12 cellular contexts compared by ENCODE assay signal in the genomic region with DNA sequence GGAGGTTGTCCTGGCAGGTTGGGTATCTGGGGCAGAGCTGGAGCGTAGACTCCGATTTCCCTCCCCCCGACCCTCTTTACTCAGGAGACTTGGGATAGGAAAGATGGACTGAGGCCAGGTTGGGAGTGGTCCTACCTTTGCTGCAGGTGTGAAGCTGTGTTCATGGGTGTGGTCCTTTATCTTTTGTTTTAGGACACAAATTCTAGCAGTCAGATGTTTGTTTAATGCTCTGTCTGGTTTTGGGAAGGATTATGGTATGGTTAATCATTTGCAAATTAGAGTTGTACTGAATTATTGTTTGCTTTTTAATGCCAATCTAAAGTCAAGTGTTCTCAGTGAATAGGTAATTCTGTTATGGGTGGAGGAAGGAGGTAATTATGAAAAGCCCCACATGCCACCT. TPM values are rescaled to one million over a fixed set of nuclear protein-coding genes. Genes with fewer than 3 reads are reported as not detected.
DNase-seq lines count a peak whose midpoint lies in the region; ATAC-seq and TF ChIP-seq lines count a peak whose summit lies in the region.
"Had no signal": no experiment of that assay in that cellular context is flagged by ENCODE, and none has a peak within 500 bp of the region (broad histone marks: within the 10 kb centered on the region; RNA-seq: fewer than 3 reads in every experiment).

No MANE protein-coding gene starts in this region.

- 81% methylated on average over 3 of the region's 3 CpGs for WGBS in right cardiac atrium
- 66 to 78% methylated on average over 3 of the region's 3 CpGs for WGBS in heart right ventricle, 2 donors
- WGBS in adrenal gland, 4 donors, result 83 to 88% (median 87%) methylated on average over 3 of the region's 3 CpGs

- TF ChIP-seq POLR2A in adrenal gland (IDR thresholded peaks at IDR 0.05), result no peak

- H3K27me3 ChIP-seq in right cardiac atrium (ENCODE audit: control insufficient read depth, insufficient read depth) (no peaks in the 10 kb centered on the region), heart right ventricle (no peaks in the 10 kb centered on the region), foreskin keratinocyte (no peaks in the 10 kb centered on the region), upper lobe of right lung (no peaks in the 10 kb centered on the region), adrenal gland (no peaks in the 10 kb centered on the region)

- H3K4me1 ChIP-seq in right cardiac atrium (ENCODE audit: control insufficient read depth, insufficient read depth, low read length), result peaks cover 17% of the 10 kb centered on the region
- H3K4me1 ChIP-seq in heart right ventricle, result peaks cover 7 to 89% (median 75%) of the 10 kb centered on the region in 9 donors
- peaks cover 30% of the 10 kb centered on the region for H3K4me1 ChIP-seq in foreskin keratinocyte
- peaks cover 72% of the 10 kb centered on the region for H3K4me1 ChIP-seq in upper lobe of right lung
- peaks cover 33 to 65% of the 10 kb centered on the region in 2 donors for H3K4me1 ChIP-seq in adrenal gland (replicated peaks in 1 of 2)

- H3K27ac ChIP-seq in right cardiac atrium (ENCODE audit: low read length) (peak overlapping the region; percentile 48), heart right ventricle (peak overlapping the region in 2 of 10 donors; percentile 3 to 83), RWPE1 (peak overlapping the region; percentile 58), foreskin keratinocyte (peak overlapping the region; percentile 16), upper lobe of right lung (no peak overlapping the region), adrenal gland (peak overlapping the region in 2 of 5 donors; percentile 7 to 63)

- POLR2A ChIA-PET in RWPE1 (lab: Yijun Ruan, JAX; ENCODE audit: low non-redundant PET), result no interaction called here

- ATAC-seq in right cardiac atrium (no peak), heart right ventricle (no peak), foreskin keratinocyte (no peak), upper lobe of right lung (peak; percentile 8)
- ATAC-seq: left cardiac atrium had no signal

- DNase-seq in right cardiac atrium, result no peak
- no peak for DNase-seq in heart right ventricle
- no peak for DNase-seq in RWPE1 (ENCODE audit: low spot score)
- no peak for DNase-seq in foreskin keratinocyte
- no peak for DNase-seq in upper lobe of right lung
- DNase-seq in adrenal gland, result no peak
- no peak for DNase-seq in NCI-H2196 treated with DMSO at 0.1 percent for 48 hours (lab: John Stamatoyannopoulos, UW; ENCODE audit: unreplicated experiment)
- DNase-seq in 8988T, result no peak
- DNase-seq: activated effector memory CD4-positive, alpha-beta T cell treated with anti-CD3 and anti-CD28 coated beads, Interleukin-2, amount 50 U/mL, for 16 hours; H7; left cardiac atrium; NCI-H2171 treated with DMSO at 0.1 percent for 48 hours had no signal

- H3K36me3 ChIP-seq in heart right ventricle (peaks cover 0 to 17% (median 7%) of the 10 kb centered on the region in 9 donors), upper lobe of right lung (peaks cover 9% of the 10 kb centered on the region), adrenal gland (replicated peaks in 1 of 2) (no peaks in the 10 kb centered on the region)

- CTCF ChIA-PET in RWPE1 (lab: Yijun Ruan, JAX), result no interaction called here

- TF ChIP-seq CTCF in heart right ventricle (IDR thresholded peaks at IDR 0.05), result no peak
- TF ChIP-seq CTCF in RWPE1 (conservative IDR thresholded peaks at IDR 0.05; ENCODE audit: low read depth), result no peak
- no peak for TF ChIP-seq CTCF in foreskin keratinocyte (conservative IDR thresholded peaks at IDR 0.05)
- TF ChIP-seq CTCF in upper lobe of right lung (IDR thresholded peaks at IDR 0.05), result no peak
- no peak for TF ChIP-seq CTCF in adrenal gland (IDR thresholded peaks at IDR 0.05)

- H3K9me3 ChIP-seq in right cardiac atrium (ENCODE audit: control insufficient read depth, low read length) (no peaks in the 10 kb centered on the region), heart right ventricle (no peaks in the 10 kb centered on the region), upper lobe of right lung (no peaks in the 10 kb centered on the region), adrenal gland (replicated peaks in 1 of 3) (no peaks in the 10 kb centered on the region)

- H3K4me3 ChIP-seq in right cardiac atrium (ENCODE audit: low read length), result no peak overlapping the region
- no peak overlapping the region for H3K4me3 ChIP-seq in heart right ventricle
- no peak overlapping the region for H3K4me3 ChIP-seq in upper lobe of right lung
- H3K4me3 ChIP-seq in adrenal gland, result no peak overlapping the region

- intact Hi-C loops in right cardiac atrium (cut with DNase I), result no loop called here
- intact Hi-C loops in heart right ventricle (cut with DNase I), result no loop called here
- intact Hi-C loops in upper lobe of right lung (cut with DNase I), result no loop called here
- intact Hi-C loops in adrenal gland (cut with DNase I), result no loop called here

RNA-seq across cellular contexts. Expression of a gene that starts 14.1 kb away (rescaled TPM):
- total RNA-seq in right cardiac atrium, result 10 to 100 TPM; 38.2 to 45.6 (median 41.2) TPM
- polyA plus RNA-seq in right cardiac atrium, result 39.8 TPM
- total RNA-seq in heart right ventricle, result 10 to 100 TPM; 28.8 to 39.9 (median 33.2) TPM
- 10 to 100 TPM; 21.1 to 26.5 TPM for polyA plus RNA-seq in heart right ventricle
- total RNA-seq in foreskin keratinocyte, result 21.4 and 22.7 TPM in 2 replicates
- 17.2 and 18.8 TPM in 2 replicates for polyA plus RNA-seq in foreskin keratinocyte
- 46.0 TPM for total RNA-seq in upper lobe of right lung
- 10 to 100 TPM; 40.6 to 56.1 (median 47.2) TPM for total RNA-seq in adrenal gland
- polyA plus RNA-seq in adrenal gland, result 10 to 100 TPM; 26.2 to 62.6 (median 26.9) TPM

RNA-seq across cellular contexts. Expression of a gene that starts 16.0 kb away (rescaled TPM):
- total RNA-seq in right cardiac atrium (100 to 1,000 TPM in 1 of 4 donors, 10 to 100 TPM in 3; 77.8 to 111 (median 90.2) TPM), heart right ventricle (100 to 1,000 TPM in 7 of 10 donors, 10 to 100 TPM in 3; 90.6 to 126 (median 106) TPM), foreskin keratinocyte (110 and 122 TPM in 2 replicates), upper lobe of right lung (109 TPM), adrenal gland (100 to 1,000 TPM in 5 of 8 donors, 10 to 100 TPM in 3; 84.4 to 137 (median 113) TPM)
- polyA plus RNA-seq in right cardiac atrium (42.3 TPM), heart right ventricle (10 to 100 TPM; 42.2 to 47.7 TPM), foreskin keratinocyte (34.5 and 41.6 TPM in 2 replicates), adrenal gland (100 to 1,000 TPM in 1 of 3 donors, 10 to 100 TPM in 2; 42.6 to 147 (median 51.6) TPM)
